17 cellular contexts compared by ENCODE assay signal in the genomic region with DNA sequence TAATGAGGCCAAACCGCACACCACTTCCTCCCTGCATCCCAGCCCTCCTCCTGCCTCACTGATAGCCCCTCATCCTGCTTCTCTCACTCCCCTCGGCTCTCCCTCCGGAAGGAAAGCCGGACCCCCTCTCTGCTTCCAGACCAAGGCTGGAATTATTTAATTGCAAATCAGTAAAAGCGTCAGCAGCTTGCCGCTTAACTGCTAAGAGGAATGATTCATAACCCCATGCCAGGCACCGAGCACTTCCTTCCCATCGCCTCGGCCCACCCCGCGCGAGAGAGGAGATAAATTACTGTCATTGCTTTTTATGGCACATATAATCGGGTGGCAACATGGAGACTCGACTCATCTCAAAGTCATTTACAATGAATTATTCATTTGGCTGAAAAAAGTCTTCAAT.
DNase-seq lines count a peak whose midpoint lies in the region; ATAC-seq and TF ChIP-seq lines count a peak whose summit lies in the region.
"Had no signal": no experiment of that assay in that cellular context is flagged by ENCODE, and none has a peak within 500 bp of the region (broad histone marks: within the 10 kb centered on the region; RNA-seq: fewer than 3 reads in every experiment).

No MANE protein-coding gene starts in this region.

- H3K27ac ChIP-seq in BLaER1 treated with 17β-estradiol and CSF1 and Interleukin-3, amounts not matched to agents 10 nM and 100 nM = peak overlapping the region in 3 of 11 experiments; percentile 22 to 93 (median 85); a peak in 5 of 22 replicates
- H3K27ac ChIP-seq in colonic mucosa = no peak overlapping the region
- no peak overlapping the region for H3K27ac ChIP-seq in thyroid gland
- H3K27ac ChIP-seq: C4-2B had no signal

- peak in 2 of 3 donors; percentile 58 to 71 for ATAC-seq in natural killer cell

- H3K36me3 ChIP-seq in BLaER1 treated with 17β-estradiol and CSF1 and Interleukin-3, amounts not matched to agents 10 nM and 100 nM = no peaks in the 10 kb centered on the region
- H3K36me3 ChIP-seq in H7 (replicated peaks; ENCODE audit: control insufficient read depth, insufficient read depth, low read length) = no peaks in the 10 kb centered on the region
- H3K36me3 ChIP-seq in colonic mucosa = no peaks in the 10 kb centered on the region
- H3K36me3 ChIP-seq in thyroid gland = no peaks in the 10 kb centered on the region
- H3K36me3 ChIP-seq: MG63 had no signal

- peak overlapping the region; percentile 44 to 95 (median 82) for H3K4me2 ChIP-seq in BLaER1 treated with 17β-estradiol and CSF1 and Interleukin-3, amounts not matched to agents 10 nM and 100 nM

- no peaks in the 10 kb centered on the region for H4K20me1 ChIP-seq in BLaER1 treated with 17β-estradiol and CSF1 and Interleukin-3, amounts not matched to agents 10 nM and 100 nM

- H3K9me3 Mint-ChIP-seq in natural killer cell = peaks cover 0 to 3% of the 10 kb centered on the region in 2 donors

- peak overlapping the region; percentile 34 to 70 for H3K27ac Mint-ChIP-seq in natural killer cell
- H3K27ac Mint-ChIP-seq: HFFc6 had no signal

- peak overlapping the region in 3 of 10 experiments; percentile 6 to 14 (median 11); a peak in 2 of 20 replicates for H3K4me3 ChIP-seq in BLaER1 treated with 17β-estradiol and CSF1 and Interleukin-3, amounts not matched to agents 10 nM and 100 nM
- H3K4me3 ChIP-seq in H7 (ENCODE audit: insufficient read depth, low read depth, low read length) = no peak overlapping the region
- H3K4me3 ChIP-seq in colonic mucosa = no peak overlapping the region
- no peak overlapping the region for H3K4me3 ChIP-seq in thyroid gland (replicated peaks in 1 of 3)
- H3K4me3 ChIP-seq: MG63 had no signal

- TF ChIP-seq POLR2A in thyroid gland (IDR thresholded peaks at IDR 0.05) = no peak

- intact Hi-C loops in colonic mucosa (cut with DNase I) (no loop called here), natural killer cell (cut with micrococcal nuclease) (loop anchor here (2.0 kb wide), 1 partner anchor 13 kb away; no protein-coding TSS in a partner anchor), thyroid gland (cut with DNase I) (no loop called here)

- H3K4me1 ChIP-seq in BLaER1 treated with 17β-estradiol and CSF1 and Interleukin-3, amounts not matched to agents 10 nM and 100 nM = peaks cover 32 to 62% (median 56%) of the 10 kb centered on the region in 10 experiments
- no peaks in the 10 kb centered on the region for H3K4me1 ChIP-seq in colonic mucosa
- no peaks in the 10 kb centered on the region for H3K4me1 ChIP-seq in thyroid gland

- no peaks in the 10 kb centered on the region for H3K36me3 Mint-ChIP-seq in natural killer cell

- H3K9me3 ChIP-seq in BLaER1 treated with 17β-estradiol and CSF1 and Interleukin-3, amounts not matched to agents 10 nM and 100 nM (replicated peaks in 1 of 11) = peaks cover 15 to 37% (median 27%) of the 10 kb centered on the region in 11 experiments
- no peaks in the 10 kb centered on the region for H3K9me3 ChIP-seq in colonic mucosa
- no peaks in the 10 kb centered on the region for H3K9me3 ChIP-seq in thyroid gland
- H3K9me3 ChIP-seq: MG63 had no signal

- TF ChIP-seq CTCF in colonic mucosa (IDR thresholded peaks at IDR 0.05) (no peak), natural killer cell (IDR thresholded peaks at IDR 0.05) (no peak), thyroid gland (IDR thresholded peaks at IDR 0.05) (no peak)

- peak overlapping the region; percentile 75 for H3K4me3 Mint-ChIP-seq in natural killer cell
- H3K4me3 Mint-ChIP-seq: HFFc6 had no signal

- WGBS in thyroid gland, 2 donors = 28 to 67% methylated on average over 14 of the region's 14 CpGs

- peak overlapping the region in 2 of 11 experiments; percentile 5 to 29; a peak in 1 of 22 replicates for H3K9ac ChIP-seq in BLaER1 treated with 17β-estradiol and CSF1 and Interleukin-3, amounts not matched to agents 10 nM and 100 nM
- H3K9ac ChIP-seq in colonic mucosa (ENCODE audit: low read depth in 2 of 2, low read length in 2 of 2) = no peak overlapping the region

- DNase-seq in H7 = peak; percentile 27
- peak; percentile 23 for DNase-seq in colonic mucosa
- no peak for DNase-seq in natural killer cell
- DNase-seq in T-helper 2 cell = no peak
- DNase-seq in thyroid gland = no peak
- DNase-seq in mucosa of gallbladder (ENCODE audit: low spot score) = no peak
- DNase-seq: DMS79, GF-D8, HFFc6, KBM-7, MG63, NCI-H2029, NCI-H2171 treated with DMSO at 0.1 percent for 48 hours, NCI-H510A, SIG-M5 had no signal

- H3K4me1 Mint-ChIP-seq in natural killer cell = peaks cover 43% of the 10 kb centered on the region in 2 donors

- H3K27me3 ChIP-seq in BLaER1 treated with 17β-estradiol and CSF1 and Interleukin-3, amounts not matched to agents 10 nM and 100 nM = no peaks in the 10 kb centered on the region
- H3K27me3 ChIP-seq in H7 (ENCODE audit: control insufficient read depth, insufficient read depth, low read length) = no peaks in the 10 kb centered on the region; the same call in 1 of the 2 replicates
- no peaks in the 10 kb centered on the region for H3K27me3 ChIP-seq in colonic mucosa
- H3K27me3 ChIP-seq in thyroid gland = no peaks in the 10 kb centered on the region
- H3K27me3 ChIP-seq: MG63 had no signal

- peaks cover 0 to 3% of the 10 kb centered on the region in 2 donors for H3K27me3 Mint-ChIP-seq in natural killer cell (ENCODE audit: low read depth in 2 of 2)

Comparison
In these comparisons a context has a peak if more than half of its experiments do, and no peak if none do; other contexts are left out.
1. DNase-seq: peak in H7 (single experiment) and colonic mucosa (single experiment); none in natural killer cell (single experiment), T-helper 2 cell (0 of 5), thyroid gland (0 of 2) and mucosa of gallbladder (single experiment).